ENCODE assay signal across 1 cellular context in genomic region chr4:145618912-145619638, GRCh38.
A peak's percentile ranks its signal among the peaks of the same experiment; 100 is the strongest.
TF ChIP-seq lines count a peak whose summit lies in the region.

TSS of gene MMAA (plus strand) at chr4:145619385. CDS start at chr4:145639140, 19,755 bp downstream.

TF ChIP-seq in HepG2, 621 proteins besides CTCF, POLR2A, EP300 and RAD21 (continued from another document):
- TF ChIP-seq PATZ1 (CRISPR knock-in tag; IDR thresholded peaks at IDR 0.05) (peak; percentile 92), ZNF329 (CRISPR knock-in tag; IDR thresholded peaks at IDR 0.05; ENCODE audit: low read depth) (no peak), ZSCAN22 (CRISPR knock-in tag; IDR thresholded peaks at IDR 0.05) (no peak), ZBTB34 (CRISPR knock-in tag; IDR thresholded peaks at IDR 0.05) (peak; percentile 53; the same call in 1 of the 2 replicates), SCMH1 (CRISPR knock-in tag; IDR thresholded peaks at IDR 0.05; ENCODE audit: borderline replicate concordance) (no peak), NFATC3 (CRISPR knock-in tag; IDR thresholded peaks at IDR 0.05) (no peak; the same call in 1 of the 2 replicates), ATM (IDR thresholded peaks at IDR 0.05; ENCODE audit: borderline replicate concordance) (no peak), ZFP37 (CRISPR knock-in tag; IDR thresholded peaks at IDR 0.05; ENCODE audit: borderline replicate concordance) (no peak), SMC3 (IDR thresholded peaks at IDR 0.05; ENCODE audit: low read length) (no peak), GFI1 (CRISPR knock-in tag; IDR thresholded peaks at IDR 0.05; ENCODE audit: borderline replicate concordance) (peak; percentile 78), GLMP (CRISPR knock-in tag; IDR thresholded peaks at IDR 0.05; ENCODE audit: borderline replicate concordance) (no peak), ZNF326 (CRISPR knock-in tag; IDR thresholded peaks at IDR 0.05; ENCODE audit: borderline replicate concordance) (no peak), NFE2 (CRISPR knock-in tag; IDR thresholded peaks at IDR 0.05) (no peak), SP5 (CRISPR knock-in tag; IDR thresholded peaks at IDR 0.05; ENCODE audit: borderline replicate concordance, low read depth) (peak; percentile 75; the same call in 1 of the 2 replicates), FOSL2 (CRISPR knock-in tag; IDR thresholded peaks at IDR 0.05) (peak; percentile 29), ZNF333 (CRISPR knock-in tag; IDR thresholded peaks at IDR 0.05; ENCODE audit: borderline replicate concordance) (no peak; the same call in 1 of the 2 replicates), REL (CRISPR knock-in tag; conservative IDR thresholded peaks at IDR 0.05) (peak; percentile 91), HMG20A (CRISPR knock-in tag; IDR thresholded peaks at IDR 0.05; ENCODE audit: borderline replicate concordance) (0 out of 2 replicates have a peak, but pooled peaks have one; percentile 35), MAFF (IDR thresholded peaks at IDR 0.05; ENCODE audit: low read depth, low read length) (no peak), NR3C1 (CRISPR knock-in tag; IDR thresholded peaks at IDR 0.05) (no peak), HOMEZ (CRISPR knock-in tag; IDR thresholded peaks at IDR 0.05; ENCODE audit: low read depth) (peak; percentile 79), SALL1 (CRISPR knock-in tag; IDR thresholded peaks at IDR 0.05) (peak; percentile 96), MAFG (CRISPR knock-in tag; IDR thresholded peaks at IDR 0.05) (no peak), BCLAF1 (IDR thresholded peaks at IDR 0.05) (no peak), RARG (CRISPR knock-in tag; IDR thresholded peaks at IDR 0.05; ENCODE audit: low read depth) (no peak), ZNF382 (CRISPR knock-in tag; IDR thresholded peaks at IDR 0.05; ENCODE audit: borderline replicate concordance) (no peak), ZBTB42 (CRISPR knock-in tag; IDR thresholded peaks at IDR 0.05) (peak; percentile 85; the same call in 1 of the 2 replicates), FOXK1 (CRISPR knock-in tag; IDR thresholded peaks at IDR 0.05; ENCODE audit: borderline replicate concordance, low read depth) (peak; percentile 68; the same call in 1 of the 2 replicates), NFIC (IDR thresholded peaks at IDR 0.05; ENCODE audit: low read length) (no peak), TIGD3 (CRISPR knock-in tag; IDR thresholded peaks at IDR 0.05; ENCODE audit: borderline replicate concordance) (peak; percentile 74; the same call in 1 of the 2 replicates)
TF ChIP-seq in HepG2: peak in this region for 329.
